Comparison of ENCODE assay signal across 24 cellular contexts in the genomic region with DNA sequence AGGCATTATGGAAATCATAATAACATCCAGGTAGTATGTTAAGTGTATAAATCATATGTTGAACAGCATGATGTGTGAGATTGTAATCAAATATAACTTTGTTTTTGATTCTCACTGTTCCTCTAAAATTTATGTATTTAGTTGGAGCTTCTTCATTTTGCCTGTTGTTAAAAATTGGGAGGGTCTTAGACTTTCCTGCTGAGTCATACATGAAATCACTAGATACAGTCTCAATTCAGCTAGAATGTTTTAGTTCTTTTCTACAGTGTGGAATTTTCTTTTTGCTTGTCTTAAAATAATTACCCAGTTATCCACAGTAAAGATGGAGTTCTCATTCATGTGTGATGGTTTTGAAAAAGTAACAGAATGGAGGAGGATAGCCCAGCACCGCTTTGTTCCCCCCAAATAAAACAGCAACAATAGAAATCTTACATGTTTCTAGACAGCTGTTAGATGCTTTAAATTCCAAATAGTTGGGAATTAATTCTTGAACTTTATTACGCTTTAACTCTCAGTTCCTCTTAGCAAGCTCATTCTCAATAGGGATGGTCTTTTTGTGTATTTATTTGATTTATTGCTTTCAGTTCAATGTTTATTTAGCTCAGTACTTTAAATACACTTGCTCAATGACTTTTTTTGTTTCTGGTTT.
DNase-seq lines count a peak whose midpoint lies in the region; ATAC-seq and TF ChIP-seq lines count a peak whose summit lies in the region.
"Had no signal": no experiment of that assay in that cellular context is flagged by ENCODE, and none has a peak within 500 bp of the region (broad histone marks: within the 10 kb centered on the region; RNA-seq: fewer than 3 reads in every experiment).

No MANE protein-coding gene starts in this region.

- 0 out of 4 replicates have a peak, but pooled peaks cover 0 to 4% of the 10 kb centered on the region in 2 experiments for H3K79me1 ChIP-seq in IMR-90 (ENCODE audit: low read depth in 1 of 2, low read length in 2 of 2)

- POLR2A ChIA-PET in IMR-90 (lab: Charles Lee; ENCODE audit: unreplicated experiment), result no interaction called here

- H3K18ac ChIP-seq in IMR-90 (ENCODE audit: low read depth, low read length), result no peak overlapping the region

- no peak overlapping the region for H2BK20ac ChIP-seq in IMR-90 (ENCODE audit: low read depth, low read length)

- no peak overlapping the region for H4K5ac ChIP-seq in IMR-90 (ENCODE audit: low read depth, low read length)

- H3K56ac ChIP-seq in IMR-90 (ENCODE audit: extremely low read depth, insufficient read depth, low read length), result no peak overlapping the region

- no peak overlapping the region for H2BK5ac ChIP-seq in IMR-90 (ENCODE audit: low read depth, low read length, poor library complexity, severe bottlenecking)

- H3K9me1 ChIP-seq in IMR-90 (ENCODE audit: insufficient read depth, low read length), result no peaks in the 10 kb centered on the region

- in situ Hi-C loops in IMR-90 (cut with MboI; ENCODE audit: low sequenced_read_pairs), result no loop called here

- H3K36me3 Mint-ChIP-seq in effector memory CD8-positive, alpha-beta T cell (ENCODE audit: insufficient read depth), result peaks cover 14% of the 10 kb centered on the region

- no peak for TF ChIP-seq RAD21 in IMR-90 (IDR thresholded peaks at IDR 0.05; ENCODE audit: low read length)

- dilution Hi-C loops in IMR-90 (cut with HindIII; ENCODE audit: low sequenced_read_pairs, unreplicated experiment), result no loop called here

- H3K4ac ChIP-seq in IMR-90 (ENCODE audit: low read depth, low read length), result no peak overlapping the region

- no peak overlapping the region for H2AK9ac ChIP-seq in IMR-90 (replicated peaks; ENCODE audit: low read depth, low read length, poor library complexity)

- no peak overlapping the region for H2AFZ ChIP-seq in IMR-90 (replicated peaks; ENCODE audit: low read length, poor library complexity)

- no CpG with 5 or more reads among the region's 2 CpGs for WGBS in IMR-90 (ENCODE audit: extremely low coverage in 2 of 2, insufficient read length in 1 of 2), 2 experiments

- no TSS peak for BruUV-seq in IMR-90 (replicated peaks; lab: Mats Ljungman, UMichigan)

- no peaks in the 10 kb centered on the region for H3K9me3 ChIP-seq in IMR-90 (ENCODE audit: control insufficient read depth, insufficient read depth, low read length)
- H3K9me3 ChIP-seq: prostate gland had no signal

- H4K8ac ChIP-seq in IMR-90 (ENCODE audit: low read depth in 2 of 2, low read length in 2 of 2), result no peak overlapping the region

- H3K9ac ChIP-seq in IMR-90 (ENCODE audit: low read depth, low read length), result no peak overlapping the region

- H3K36me3 ChIP-seq in IMR-90 (ENCODE audit: control insufficient read depth, insufficient read depth, low read length), result peaks cover 1% of the 10 kb centered on the region; the same call in 1 of the 2 replicates
- H3K36me3 ChIP-seq: prostate gland had no signal

- no peak overlapping the region for H2BK15ac ChIP-seq in IMR-90 (ENCODE audit: low read depth, low read length)

- no peak for TF ChIP-seq CTCF in IMR-90 (conservative IDR thresholded peaks at IDR 0.05; ENCODE audit: low read depth, low read length)

- ATAC-seq in IMR-90 (ENCODE audit: low read depth) (0 out of 2 replicates have a peak, but pooled peaks have one; percentile 49), sciatic nerve (peak; percentile 41)
- no peak for ATAC-seq in effector memory CD8-positive, alpha-beta T cell (replicated peaks)
- ATAC-seq: activated CD4-positive, CD25-positive, alpha-beta regulatory T cell treated with anti-CD3 and anti-CD28 coated beads, Interleukin-2, amount 50 U/mL, for 24 hours; activated CD8-positive, alpha-beta T cell treated with anti-CD3 and anti-CD28 coated beads for 36 hours; HCT116; left colon; stimulated activated effector memory CD8-positive, alpha-beta T cell treated with anti-CD3 and anti-CD28 coated beads, Interleukin-12 subunit alpha, Interleukin-12 subunit beta, amount 100 ng/mL, for 72 hours had no signal

- H2AK5ac ChIP-seq in IMR-90 (ENCODE audit: low read depth, low read length), result no peak overlapping the region

- no peak overlapping the region for H3K4me2 ChIP-seq in IMR-90 (ENCODE audit: low read depth, low read length)

- H4K20me1 ChIP-seq in IMR-90 (ENCODE audit: insufficient read depth, low read length), result no peaks in the 10 kb centered on the region

- H4K91ac ChIP-seq in IMR-90 (ENCODE audit: insufficient read depth, low read depth, low read length), result no peak overlapping the region

- peaks cover 0 to 2% of the 10 kb centered on the region in 2 donors for H3K4me1 Mint-ChIP-seq in effector memory CD8-positive, alpha-beta T cell (ENCODE audit: low read depth in 2 of 2)
- H3K4me1 Mint-ChIP-seq: stimulated activated effector memory CD8-positive, alpha-beta T cell treated with anti-CD3 and anti-CD28 coated beads, Interleukin-12 subunit alpha, Interleukin-12 subunit beta, amount 100 ng/mL, for 72 hours had no signal

- H3K27ac Mint-ChIP-seq in effector memory CD8-positive, alpha-beta T cell, result peak overlapping the region in 1 of 2 donors; percentile 32
- H3K27ac Mint-ChIP-seq: activated CD8-positive, alpha-beta T cell treated with anti-CD3 and anti-CD28 coated beads for 36 hours; stimulated activated effector memory CD8-positive, alpha-beta T cell treated with anti-CD3 and anti-CD28 coated beads, Interleukin-12 subunit alpha, Interleukin-12 subunit beta, amount 100 ng/mL, for 72 hours had no signal

- no peak overlapping the region for H3K4me3 ChIP-seq in IMR-90 (ENCODE audit: insufficient read depth, low read depth, low read length)
- H3K4me3 ChIP-seq: cardiac muscle cell, prostate gland, skin epidermis had no signal

- no peak overlapping the region for H3K27ac ChIP-seq in IMR-90 (ENCODE audit: insufficient read depth, low read length)
- H3K27ac ChIP-seq: cardiac muscle cell, prostate gland, skin epidermis had no signal

- H3K9me3 Mint-ChIP-seq in effector memory CD8-positive, alpha-beta T cell, result no peaks in the 10 kb centered on the region
- H3K9me3 Mint-ChIP-seq: activated CD8-positive, alpha-beta T cell treated with anti-CD3 and anti-CD28 coated beads for 36 hours; CD4-positive, CD25-positive, alpha-beta regulatory T cell; stimulated activated effector memory CD8-positive, alpha-beta T cell treated with anti-CD3 and anti-CD28 coated beads, Interleukin-12 subunit alpha, Interleukin-12 subunit beta, amount 100 ng/mL, for 72 hours had no signal

- no peaks in the 10 kb centered on the region for H3K27me3 ChIP-seq in IMR-90 (ENCODE audit: control insufficient read depth, insufficient read depth, low read length)
- H3K27me3 ChIP-seq: cardiac muscle cell had no signal

- H3K14ac ChIP-seq in IMR-90 (replicated peaks; ENCODE audit: low read depth, low read length), result no peak overlapping the region

- CTCF ChIA-PET in IMR-90 (lab: Yijun Ruan, JAX), result interaction anchor here (0.6 kb wide), 2 partner anchors 177 to 188 kb away, joined by 3 read pairs; no protein-coding TSS in a partner anchor

- intact Hi-C loops in IMR-90 (cut with micrococcal nuclease) (loop anchor here (1.0 to 10.0 kb wide), 2 partner anchors 35 to 61 kb away; no protein-coding TSS in a partner anchor), sciatic nerve (cut with DNase I) (no loop called here)

- H2BK120ac ChIP-seq in IMR-90 (ENCODE audit: low read depth, low read length), result no peak overlapping the region

- H3K4me1 ChIP-seq in IMR-90 (ENCODE audit: control insufficient read depth, insufficient read depth, low read length), result no peaks in the 10 kb centered on the region
- H3K4me1 ChIP-seq: prostate gland had no signal

- peak; percentile 2 for DNase-seq in IMR-90
- DNase-seq in astrocyte of the hippocampus (ENCODE audit: low read depth, low spot score), result peak; percentile 2
- peak; percentile 10 for DNase-seq in iris pigment epithelial cell (ENCODE audit: low read depth)
- no peak for DNase-seq in sciatic nerve (ENCODE audit: low spot score)
- no peak for DNase-seq in activated CD8-positive, alpha-beta memory T cell treated with anti-CD3 and anti-CD28 coated beads for 24 hours
- DNase-seq in effector memory CD8-positive, alpha-beta T cell, result no peak
- DNase-seq in mucosa of gallbladder (ENCODE audit: low spot score), result no peak
- DNase-seq in activated CD4-positive, alpha-beta T cell treated with anti-CD3 and anti-CD28 coated beads, Interleukin-2, amount 50 U/mL, for 1 hour, result no peak
- DNase-seq: activated CD8-positive, alpha-beta T cell treated with anti-CD3 and anti-CD28 coated beads for 36 hours; activated gamma-delta T cell treated with Interleukin-2 at 50 U/mL for 16 hours; activated T-cell treated with anti-CD3 and anti-CD28 coated beads, Interleukin-2, amount 50 U/mL, for 1 hour; CD4-positive, CD25-positive, alpha-beta regulatory T cell; erythroblast; left colon; NCI-H1694 treated with DMSO at 0.1 percent for 48 hours; NCI-H69; Right ventricle myocardium superior; stimulated activated CD4-positive, alpha-beta T cell treated with anti-CD3 and anti-CD28 coated beads, Interleukin-2, amount 100 ng/mL, for 24 hours had no signal

- no peaks in the 10 kb centered on the region for H3K27me3 Mint-ChIP-seq in effector memory CD8-positive, alpha-beta T cell
- H3K27me3 Mint-ChIP-seq: activated CD8-positive, alpha-beta T cell treated with anti-CD3 and anti-CD28 coated beads for 36 hours; CD4-positive, CD25-positive, alpha-beta regulatory T cell had no signal

- TF ChIP-seq POLR2A in IMR-90 (IDR thresholded peaks at IDR 0.05; ENCODE audit: low read depth, low read length), result no peak

- H3K23ac ChIP-seq in IMR-90 (ENCODE audit: low read depth, low read length), result no peak overlapping the region

- H3K4me3 Mint-ChIP-seq in effector memory CD8-positive, alpha-beta T cell, result no peak overlapping the region
- H3K4me3 Mint-ChIP-seq: activated CD8-positive, alpha-beta T cell treated with anti-CD3 and anti-CD28 coated beads for 36 hours; CD4-positive, CD25-positive, alpha-beta regulatory T cell; stimulated activated effector memory CD8-positive, alpha-beta T cell treated with anti-CD3 and anti-CD28 coated beads, Interleukin-12 subunit alpha, Interleukin-12 subunit beta, amount 100 ng/mL, for 72 hours had no signal

TF ChIP-seq in IMR-90, 13 proteins besides CTCF, POLR2A, EP300 and RAD21:
- TF ChIP-seq MAFK (IDR thresholded peaks at IDR 0.05; ENCODE audit: low read depth, low read length), result peak; percentile 22; the same call in 1 of the 2 replicates
- peak; percentile 75 for TF ChIP-seq NFE2L2 (IDR thresholded peaks at IDR 0.05; ENCODE audit: low read depth, low read length)
- TF ChIP-seq, protein P1, sequence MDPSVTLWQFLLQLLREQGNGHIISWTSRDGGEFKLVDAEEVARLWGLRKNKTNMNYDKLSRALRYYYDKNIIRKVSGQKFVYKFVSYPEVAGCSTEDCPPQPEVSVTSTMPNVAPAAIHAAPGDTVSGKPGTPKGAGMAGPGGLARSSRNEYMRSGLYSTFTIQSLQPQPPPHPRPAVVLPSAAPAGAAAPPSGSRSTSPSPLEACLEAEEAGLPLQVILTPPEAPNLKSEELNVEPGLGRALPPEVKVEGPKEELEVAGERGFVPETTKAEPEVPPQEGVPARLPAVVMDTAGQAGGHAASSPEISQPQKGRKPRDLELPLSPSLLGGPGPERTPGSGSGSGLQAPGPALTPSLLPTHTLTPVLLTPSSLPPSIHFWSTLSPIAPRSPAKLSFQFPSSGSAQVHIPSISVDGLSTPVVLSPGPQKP (IDR thresholded peaks at IDR 0.05; ENCODE audit: borderline replicate concordance, low read depth, low read length), result no peak

Comparison
In these comparisons a context has a peak if more than half of its experiments do, and no peak if none do; other contexts are left out.
1. DNase-seq: peak in IMR-90 (single experiment), astrocyte of the hippocampus (single experiment) and iris pigment epithelial cell (single experiment); none in sciatic nerve (single experiment), activated CD8-positive, alpha-beta memory T cell treated with anti-CD3 and anti-CD28 coated beads for 24 hours (single experiment), effector memory CD8-positive, alpha-beta T cell (0 of 3), mucosa of gallbladder (single experiment) and activated CD4-positive, alpha-beta T cell treated with anti-CD3 and anti-CD28 coated beads, Interleukin-2, amount 50 U/mL, for 1 hour (single experiment).